17 cellular contexts compared by ENCODE assay signal in the genomic region with DNA sequence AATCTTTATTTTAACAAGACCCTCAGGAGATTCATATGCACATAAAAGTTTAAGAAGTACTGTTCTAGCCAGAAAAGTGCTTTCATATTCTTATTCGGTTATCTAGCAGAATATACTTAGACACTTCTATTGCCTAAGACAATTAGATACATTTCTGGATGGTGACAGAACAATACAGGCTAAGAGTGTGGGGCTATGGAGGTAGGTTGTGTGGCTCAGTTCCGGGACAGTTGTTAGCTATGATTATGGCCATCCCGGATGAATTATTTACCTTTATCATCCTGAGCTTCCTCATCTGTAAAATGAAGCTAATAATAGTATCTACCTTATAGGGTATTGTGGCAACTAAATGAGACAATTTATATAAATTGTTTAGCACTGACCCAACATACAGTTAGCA.
"Had no signal": no experiment of that assay in that cellular context is flagged by ENCODE, and none has a peak within 500 bp of the region (broad histone marks: within the 10 kb centered on the region; RNA-seq: fewer than 3 reads in every experiment).

No MANE protein-coding gene starts in this region.

- ATAC-seq: left ventricle myocardium superior; stimulated activated naive CD8-positive, alpha-beta T cell treated with anti-CD3 and anti-CD28 coated beads, Interleukin-15, Interleukin-2, amounts not matched to agents 100 U/mL and 50 U/mL, for 24 hours had no signal

- H3K9me3 ChIP-seq: adrenal gland, transverse colon had no signal

- H3K36me3 ChIP-seq: adrenal gland, transverse colon had no signal

- H2AFZ ChIP-seq: hepatocyte had no signal

- H3K27ac ChIP-seq: adrenal gland, dorsolateral prefrontal cortex, hepatocyte, skin epidermis, transverse colon had no signal

- DNase-seq: activated CD4-positive, alpha-beta T cell treated with anti-CD3 and anti-CD28 coated beads, Interleukin-2, amount 50 U/mL, for 1 hour; activated CD8-positive, alpha-beta memory T cell treated with anti-CD3 and anti-CD28 coated beads for 24 hours; activated naive CD4-positive, alpha-beta T cell treated with anti-CD3 and anti-CD28 coated beads, Interleukin-2, amount 50 U/mL, for 16 hours; activated T-cell treated with anti-CD3 and anti-CD28 coated beads for 4 hours; adrenal gland; dorsolateral prefrontal cortex; endodermal cell; erythroblast; left ventricle myocardium superior; nucleus accumbens; stimulated activated CD4-positive, alpha-beta T cell treated with anti-CD3 and anti-CD28 coated beads, Interleukin-15, amount 100 ng/mL, for 24 hours; stimulated activated CD4-positive, alpha-beta T cell treated with anti-CD3 and anti-CD28 coated beads, Interleukin-4, amount 100 ng/mL, for 24 hours; stimulated activated naive CD8-positive, alpha-beta T cell treated with anti-CD3 and anti-CD28 coated beads, Interleukin-15, Interleukin-2, amounts not matched to agents 100 U/mL and 50 U/mL, for 24 hours; T1000; transverse colon had no signal

- H3K4me2 ChIP-seq: hepatocyte had no signal

- H3K27me3 ChIP-seq: adrenal gland, dorsolateral prefrontal cortex, hepatocyte, transverse colon had no signal

- H3K4me3 ChIP-seq: adrenal gland, dorsolateral prefrontal cortex, hepatocyte, skin epidermis, transverse colon had no signal
